Comparison of ENCODE assay signal across 12 cellular contexts in genomic region chr19:33311326-33311682, GRCh38. TPM values are rescaled to one million over a fixed set of nuclear protein-coding genes. Genes with fewer than 3 reads are reported as not detected.
DNase-seq lines count a peak whose midpoint lies in the region; ATAC-seq and TF ChIP-seq lines count a peak whose summit lies in the region.
"Had no signal": no experiment of that assay in that cellular context is flagged by ENCODE, and none has a peak within 500 bp of the region (broad histone marks: within the 10 kb centered on the region; RNA-seq: fewer than 3 reads in every experiment).

No MANE protein-coding gene starts in this region.

- H3K4me1 ChIP-seq in HCT116 (ENCODE audit: control insufficient read depth in 1 of 2, insufficient read depth in 2 of 2, low read length in 2 of 2) = peaks cover 0 to 4% of the 10 kb centered on the region in 2 experiments; a peak in 1 of 4 replicates
- peaks cover 4% of the 10 kb centered on the region for H3K4me1 ChIP-seq in neural progenitor cell
- H3K4me1 ChIP-seq: HAP-1 had no signal

- H3K27me3 ChIP-seq in HCT116 (ENCODE audit: insufficient read depth, low read length) (no peaks in the 10 kb centered on the region), neural progenitor cell (no peaks in the 10 kb centered on the region)
- H3K27me3 ChIP-seq in CD4-positive, alpha-beta T cell (ENCODE audit: control insufficient read depth, insufficient read depth, low read length) = peaks cover 4% of the 10 kb centered on the region

- H3K9me2 ChIP-seq in HCT116 (ENCODE audit: insufficient read depth) = no peaks in the 10 kb centered on the region

- intact Hi-C loops in Calu3 (cut with micrococcal nuclease; ENCODE audit: unreplicated experiment) (loop anchor here (2.0 to 10.0 kb wide), 2 partner anchors 77 to 93 kb away; no protein-coding TSS in a partner anchor), HCT116 (cut with micrococcal nuclease) (no loop called here)
- intact Hi-C loops in CD4-positive, alpha-beta T cell (cut with DNase I, micrococcal nuclease) = no loop called here

- TF ChIP-seq POLR2A in HCT116 (IDR thresholded peaks at IDR 0.05; ENCODE audit: borderline replicate concordance, extremely low read depth, insufficient read depth, insufficient read length) = no peak

- H3K9ac ChIP-seq in HCT116 (ENCODE audit: low read length) (no peak overlapping the region), neural progenitor cell (no peak overlapping the region)

- ATAC-seq in HCT116 = peak; percentile 80
- ATAC-seq in activated T-helper 17 cell treated with anti-CD3 and anti-CD28 coated beads, Interleukin-2, amount 50 U/mL, for 72 hours (replicated peaks) = peak; percentile 44
- ATAC-seq in CD4-positive, alpha-beta T cell (ENCODE audit: poor library complexity) = no peak
- no peak for ATAC-seq in HG03139 (IDR thresholded peaks at IDR 0.05; ENCODE audit: unreplicated experiment)

- CTCF ChIA-PET in Calu3 (lab: Charles Lee) (interaction anchor here (0.9 to 1.0 kb wide), 2 partner anchors 76 to 296 kb away, joined by 3 read pairs; no protein-coding TSS in a partner anchor), HCT116 (lab: Charles Lee) (interaction anchor here (1.0 to 1.8 kb wide), 5 partner anchors 9 to 76 kb away, joined by 3 to 12 read pairs (median 4); partner anchors contain the start of gene CEBPA)
- CTCF ChIA-PET in CD4-positive, alpha-beta T cell (lab: Charles Lee) = interaction anchor here (0.9 to 1.0 kb wide), 2 partner anchors 8 to 12 kb away, joined by 3 read pairs; no protein-coding TSS in a partner anchor

- H3K4me3 ChIP-seq in HCT116 (replicated peaks in 1 of 2; ENCODE audit: low read depth in 1 of 2, low read length in 2 of 2) (no peak overlapping the region), neural progenitor cell (no peak overlapping the region)
- H3K4me3 ChIP-seq: HAP-1 had no signal

- POLR2A ChIA-PET in HCT116 (lab: Charles Lee) = interaction anchor here (2.1 kb wide), 1 partner anchor 62 kb away, joined by 5 read pairs; the partner anchor contains the start of gene CEBPG
- POLR2A ChIA-PET in CD4-positive, alpha-beta T cell (lab: Charles Lee) = no interaction called here

- H3K36me3 Mint-ChIP-seq in Calu3 (ENCODE audit: insufficient read depth, unreplicated experiment) = no peaks in the 10 kb centered on the region
- no peaks in the 10 kb centered on the region for H3K36me3 Mint-ChIP-seq in activated T-helper 17 cell treated with anti-CD3 and anti-CD28 coated beads, Interleukin-2, amount 50 U/mL, for 72 hours (ENCODE audit: low read depth)
- H3K36me3 Mint-ChIP-seq in neural progenitor cell = no peaks in the 10 kb centered on the region
- no peaks in the 10 kb centered on the region for H3K36me3 Mint-ChIP-seq in CD4-positive, alpha-beta T cell (ENCODE audit: low read depth)

- peak; percentile 49 for TF ChIP-seq RAD21 in HCT116 (IDR thresholded peaks at IDR 0.05; ENCODE audit: low read depth)

- H3K4me2 ChIP-seq in HCT116 (ENCODE audit: low read length) = no peak overlapping the region
- no peak overlapping the region for H3K4me2 ChIP-seq in neural progenitor cell

- no peaks in the 10 kb centered on the region for H3K79me2 ChIP-seq in HCT116 (ENCODE audit: insufficient read depth, low read length)
- no peaks in the 10 kb centered on the region for H3K79me2 ChIP-seq in neural progenitor cell (ENCODE audit: low read depth)

- H2AFZ ChIP-seq in HCT116 (ENCODE audit: low read depth, low read length, poor library complexity, severe bottlenecking) = no peak overlapping the region
- no peak overlapping the region for H2AFZ ChIP-seq in neural progenitor cell (replicated peaks)

- H4K20me1 ChIP-seq in HCT116 (ENCODE audit: insufficient read depth) (no peaks in the 10 kb centered on the region), neural progenitor cell (ENCODE audit: low read depth) (no peaks in the 10 kb centered on the region)

- no peak overlapping the region for H3K4me3 Mint-ChIP-seq in Calu3 (ENCODE audit: low read depth, unreplicated experiment)
- no peak overlapping the region for H3K4me3 Mint-ChIP-seq in activated T-helper 17 cell treated with anti-CD3 and anti-CD28 coated beads, Interleukin-2, amount 50 U/mL, for 72 hours
- no peak overlapping the region for H3K4me3 Mint-ChIP-seq in neural progenitor cell
- H3K4me3 Mint-ChIP-seq in CD4-positive, alpha-beta T cell = no peak overlapping the region
- H3K4me3 Mint-ChIP-seq: dendritic cell treated with granulocyte-macrophage colony-stimulating factor and Interleukin-4, amounts not matched to agents 40 ng/mL and 50 ng/mL, for 4 days had no signal

- RAD21 ChIA-PET in HCT116 (lab: Charles Lee; ENCODE audit: low non-redundant PET in 1 of 2, low total read pairs in 2 of 2, uncharacterized antibody in 2 of 2, unreplicated experiment in 2 of 2) = no interaction called here

- H3K27ac Mint-ChIP-seq in Calu3 (ENCODE audit: unreplicated experiment) = no peak overlapping the region
- no peak overlapping the region for H3K27ac Mint-ChIP-seq in activated T-helper 17 cell treated with anti-CD3 and anti-CD28 coated beads, Interleukin-2, amount 50 U/mL, for 72 hours
- no peak overlapping the region for H3K27ac Mint-ChIP-seq in neural progenitor cell
- no peak overlapping the region for H3K27ac Mint-ChIP-seq in CD4-positive, alpha-beta T cell
- H3K27ac Mint-ChIP-seq: dendritic cell treated with granulocyte-macrophage colony-stimulating factor and Interleukin-4, amounts not matched to agents 40 ng/mL and 50 ng/mL, for 4 days had no signal

- H3K27me3 Mint-ChIP-seq in Calu3 (ENCODE audit: unreplicated experiment) (peaks cover 57% of the 10 kb centered on the region), neural progenitor cell (ENCODE audit: insufficient read depth, low read depth) (peaks cover 8% of the 10 kb centered on the region)
- peaks cover 9% of the 10 kb centered on the region for H3K27me3 Mint-ChIP-seq in activated T-helper 17 cell treated with anti-CD3 and anti-CD28 coated beads, Interleukin-2, amount 50 U/mL, for 72 hours
- peaks cover 46% of the 10 kb centered on the region for H3K27me3 Mint-ChIP-seq in CD4-positive, alpha-beta T cell

- no peaks in the 10 kb centered on the region for H3K36me3 ChIP-seq in HCT116 (ENCODE audit: control insufficient read depth in 1 of 2, insufficient read depth in 2 of 2, low read length in 2 of 2)
- H3K36me3 ChIP-seq in neural progenitor cell = no peaks in the 10 kb centered on the region
- H3K36me3 ChIP-seq: HAP-1 had no signal

- peaks cover 10% of the 10 kb centered on the region for H3K4me1 Mint-ChIP-seq in Calu3 (ENCODE audit: low read depth, unreplicated experiment)
- H3K4me1 Mint-ChIP-seq in activated T-helper 17 cell treated with anti-CD3 and anti-CD28 coated beads, Interleukin-2, amount 50 U/mL, for 72 hours = no peaks in the 10 kb centered on the region
- no peaks in the 10 kb centered on the region for H3K4me1 Mint-ChIP-seq in neural progenitor cell
- H3K4me1 Mint-ChIP-seq in CD4-positive, alpha-beta T cell (ENCODE audit: low read depth) = no peaks in the 10 kb centered on the region

- H3K9me3 ChIP-seq in HCT116 (ENCODE audit: control insufficient read depth in 1 of 2, insufficient read depth in 1 of 2, low read depth in 1 of 2, low read length in 2 of 2) (no peaks in the 10 kb centered on the region), neural progenitor cell (ENCODE audit: low read depth) (no peaks in the 10 kb centered on the region)
- H3K9me3 ChIP-seq in CD4-positive, alpha-beta T cell (ENCODE audit: control insufficient read depth, low read length) = no peaks in the 10 kb centered on the region
- H3K9me3 ChIP-seq: HAP-1 had no signal

- BruUV-seq in Calu3 (replicated peaks; lab: Mats Ljungman, UMichigan) = no TSS peak
- BruUV-seq in HCT116 (replicated peaks; lab: Mats Ljungman, UMichigan) = no TSS peak

- H3K27ac ChIP-seq in HCT116 (ENCODE audit: low read depth, low read length) (no peak overlapping the region), neural progenitor cell (no peak overlapping the region)
- H3K27ac ChIP-seq in CD4-positive, alpha-beta T cell (ENCODE audit: low read depth, low read length) = no peak overlapping the region

- no peaks in the 10 kb centered on the region for H3F3A ChIP-seq in neural progenitor cell (ENCODE audit: low read depth)

- DNase-seq in Calu3 (peak; percentile 76), HCT116 (ENCODE audit: low read depth, low spot score) (no peak), neural progenitor cell (ENCODE audit: low spot score) (no peak), LoVo (ENCODE audit: low spot score) (no peak), HuH-7 (ENCODE audit: low spot score) (no peak)
- DNase-seq in CD4-positive, alpha-beta T cell = no peak
- DNase-seq: activated gamma-delta T cell, NCI-H1417 had no signal

- TF ChIP-seq CTCF in Calu3 (IDR thresholded peaks at IDR 0.05; ENCODE audit: unreplicated experiment) (peak; percentile 65), HCT116 (IDR thresholded peaks at IDR 0.05 in 2 of 3, conservative IDR thresholded peaks at IDR 0.05 in 1 of 3; ENCODE audit: borderline replicate concordance in 1 of 3, insufficient read depth in 1 of 3, low read depth in 2 of 3, low read length in 2 of 3) (peak; percentile 33 to 64 (median 56); a peak in 5 of 6 replicates), neural progenitor cell (IDR thresholded peaks at IDR 0.05) (peak; percentile 22)
- no peak for TF ChIP-seq CTCF in CD4-positive, alpha-beta T cell (IDR thresholded peaks at IDR 0.05)

- no peaks in the 10 kb centered on the region for H3K9me3 Mint-ChIP-seq in Calu3 (ENCODE audit: low read depth, unreplicated experiment)
- H3K9me3 Mint-ChIP-seq in activated T-helper 17 cell treated with anti-CD3 and anti-CD28 coated beads, Interleukin-2, amount 50 U/mL, for 72 hours = no peaks in the 10 kb centered on the region
- H3K9me3 Mint-ChIP-seq in neural progenitor cell = no peaks in the 10 kb centered on the region
- H3K9me3 Mint-ChIP-seq in CD4-positive, alpha-beta T cell = no peaks in the 10 kb centered on the region

TF ChIP-seq in HCT116, 20 proteins besides CTCF, POLR2A, EP300 and RAD21 (continues in another document):
- no peak for TF ChIP-seq CBX3 (IDR thresholded peaks at IDR 0.05; ENCODE audit: low read depth)
- no peak for TF ChIP-seq YY1 (IDR thresholded peaks at IDR 0.05; ENCODE audit: extremely low read depth, insufficient replicate concordance, low read depth, low read length)
- no peak for TF ChIP-seq SIN3A (IDR thresholded peaks at IDR 0.05; ENCODE audit: low read depth)

RNA-seq across cellular contexts. Expression of gene CEBPA, which starts 9.0 kb away (rescaled TPM):
- total RNA-seq in Calu3 (2022) = 1.2 and 1.8 TPM in 2 replicates
- total RNA-seq in HCT116 (2021; ENCODE audit: unreplicated experiment) = 7.0 TPM
- polyA plus RNA-seq in HCT116 (2012) = 3.6 and 4.1 TPM in 2 replicates
- total RNA-seq in activated T-helper 17 cell treated with anti-CD3 and anti-CD28 coated beads, Interleukin-2, amount 50 U/mL, for 72 hours = under 1 TPM; 0.21 to 0.26 TPM
- total RNA-seq in neural progenitor cell (ENCODE audit: low replicate concordance) = 0.71 and 2.9 TPM in 2 replicates
- 1 to 10 TPM in 1 of 2 experiments, under 1 TPM in 1; 0.84 to 1.4 TPM for total RNA-seq in CD4-positive, alpha-beta T cell

Comparison
In these comparisons a context has a peak if more than half of its experiments do, and no peak if none do; other contexts are left out.
1. ATAC-seq: peak in HCT116 (single experiment) and activated T-helper 17 cell treated with anti-CD3 and anti-CD28 coated beads, Interleukin-2, amount 50 U/mL, for 72 hours (single experiment); none in CD4-positive, alpha-beta T cell (single experiment) and HG03139 (single experiment).